Comparison of ENCODE assay signal across 1 cellular context in the genomic region with DNA sequence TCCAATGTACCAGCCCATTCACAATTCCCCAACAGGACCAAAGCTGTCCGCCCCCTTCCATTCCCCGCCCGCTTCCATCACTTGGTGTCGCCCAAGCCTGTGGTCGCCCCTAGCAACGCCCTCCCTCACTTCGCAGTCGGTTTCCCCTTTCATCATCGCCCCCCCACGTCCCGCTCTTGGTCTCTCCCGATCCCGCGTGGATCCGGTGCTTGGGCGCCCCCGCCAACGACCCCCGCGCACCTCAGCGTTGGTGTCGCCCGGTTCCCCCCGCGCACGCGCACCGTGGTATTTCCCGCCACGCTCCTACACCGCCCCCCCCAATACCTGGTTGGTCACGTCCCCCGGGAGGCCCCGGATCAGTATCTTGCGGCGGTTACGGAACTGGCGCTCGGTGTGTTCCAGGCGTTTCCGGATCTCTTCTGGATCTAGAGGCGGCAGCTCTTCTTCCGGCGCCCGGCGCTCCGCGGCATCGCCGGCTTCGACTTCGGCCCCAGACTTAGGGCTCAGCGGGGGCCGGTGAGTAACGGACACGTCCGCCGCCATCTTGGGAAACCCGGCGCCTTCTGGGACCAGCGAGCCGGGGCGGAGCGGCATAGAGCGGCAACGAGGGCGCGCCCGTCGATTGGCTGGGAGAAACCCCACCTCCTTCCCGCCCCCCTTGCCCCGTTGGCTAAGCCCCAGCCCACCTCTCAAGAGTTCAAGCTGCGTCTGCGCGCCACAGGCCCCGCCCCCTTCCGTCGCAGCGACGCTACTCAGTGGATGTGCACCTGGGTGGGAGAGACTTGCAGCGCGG.
TF ChIP-seq lines count a peak whose summit lies in the region.

A gene with protein sequence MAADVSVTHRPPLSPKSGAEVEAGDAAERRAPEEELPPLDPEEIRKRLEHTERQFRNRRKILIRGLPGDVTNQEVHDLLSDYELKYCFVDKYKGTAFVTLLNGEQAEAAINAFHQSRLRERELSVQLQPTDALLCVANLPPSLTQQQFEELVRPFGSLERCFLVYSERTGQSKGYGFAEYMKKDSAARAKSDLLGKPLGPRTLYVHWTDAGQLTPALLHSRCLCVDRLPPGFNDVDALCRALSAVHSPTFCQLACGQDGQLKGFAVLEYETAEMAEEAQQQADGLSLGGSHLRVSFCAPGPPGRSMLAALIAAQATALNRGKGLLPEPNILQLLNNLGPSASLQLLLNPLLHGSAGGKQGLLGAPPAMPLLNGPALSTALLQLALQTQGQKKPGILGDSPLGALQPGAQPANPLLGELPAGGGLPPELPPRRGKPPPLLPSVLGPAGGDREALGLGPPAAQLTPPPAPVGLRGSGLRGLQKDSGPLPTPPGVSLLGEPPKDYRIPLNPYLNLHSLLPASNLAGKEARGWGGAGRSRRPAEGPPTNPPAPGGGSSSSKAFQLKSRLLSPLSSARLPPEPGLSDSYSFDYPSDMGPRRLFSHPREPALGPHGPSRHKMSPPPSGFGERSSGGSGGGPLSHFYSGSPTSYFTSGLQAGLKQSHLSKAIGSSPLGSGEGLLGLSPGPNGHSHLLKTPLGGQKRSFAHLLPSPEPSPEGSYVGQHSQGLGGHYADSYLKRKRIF (minus strand): TSS at position 565 of the 793 bp plus-strand sequence. CDS start 22 bp downstream, at position 543.

TF ChIP-seq in HepG2, 621 proteins besides CTCF, POLR2A, EP300 and RAD21 (continued from another document and continues in another):
- TF ChIP-seq, protein P1, sequence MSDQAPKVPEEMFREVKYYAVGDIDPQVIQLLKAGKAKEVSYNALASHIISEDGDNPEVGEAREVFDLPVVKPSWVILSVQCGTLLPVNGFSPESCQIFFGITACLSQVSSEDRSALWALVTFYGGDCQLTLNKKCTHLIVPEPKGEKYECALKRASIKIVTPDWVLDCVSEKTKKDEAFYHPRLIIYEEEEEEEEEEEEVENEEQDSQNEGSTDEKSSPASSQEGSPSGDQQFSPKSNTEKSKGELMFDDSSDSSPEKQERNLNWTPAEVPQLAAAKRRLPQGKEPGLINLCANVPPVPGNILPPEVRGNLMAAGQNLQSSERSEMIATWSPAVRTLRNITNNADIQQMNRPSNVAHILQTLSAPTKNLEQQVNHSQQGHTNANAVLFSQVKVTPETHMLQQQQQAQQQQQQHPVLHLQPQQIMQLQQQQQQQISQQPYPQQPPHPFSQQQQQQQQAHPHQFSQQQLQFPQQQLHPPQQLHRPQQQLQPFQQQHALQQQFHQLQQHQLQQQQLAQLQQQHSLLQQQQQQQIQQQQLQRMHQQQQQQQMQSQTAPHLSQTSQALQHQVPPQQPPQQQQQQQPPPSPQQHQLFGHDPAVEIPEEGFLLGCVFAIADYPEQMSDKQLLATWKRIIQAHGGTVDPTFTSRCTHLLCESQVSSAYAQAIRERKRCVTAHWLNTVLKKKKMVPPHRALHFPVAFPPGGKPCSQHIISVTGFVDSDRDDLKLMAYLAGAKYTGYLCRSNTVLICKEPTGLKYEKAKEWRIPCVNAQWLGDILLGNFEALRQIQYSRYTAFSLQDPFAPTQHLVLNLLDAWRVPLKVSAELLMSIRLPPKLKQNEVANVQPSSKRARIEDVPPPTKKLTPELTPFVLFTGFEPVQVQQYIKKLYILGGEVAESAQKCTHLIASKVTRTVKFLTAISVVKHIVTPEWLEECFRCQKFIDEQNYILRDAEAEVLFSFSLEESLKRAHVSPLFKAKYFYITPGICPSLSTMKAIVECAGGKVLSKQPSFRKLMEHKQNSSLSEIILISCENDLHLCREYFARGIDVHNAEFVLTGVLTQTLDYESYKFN (CRISPR knock-in tag; conservative IDR thresholded peaks at IDR 0.05): peak; percentile 50; the same call in 1 of the 2 replicates
- TF ChIP-seq ARNT (IDR thresholded peaks at IDR 0.05): no peak
- TF ChIP-seq, protein P2, sequence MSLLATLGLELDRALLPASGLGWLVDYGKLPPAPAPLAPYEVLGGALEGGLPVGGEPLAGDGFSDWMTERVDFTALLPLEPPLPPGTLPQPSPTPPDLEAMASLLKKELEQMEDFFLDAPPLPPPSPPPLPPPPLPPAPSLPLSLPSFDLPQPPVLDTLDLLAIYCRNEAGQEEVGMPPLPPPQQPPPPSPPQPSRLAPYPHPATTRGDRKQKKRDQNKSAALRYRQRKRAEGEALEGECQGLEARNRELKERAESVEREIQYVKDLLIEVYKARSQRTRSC (CRISPR knock-in tag; IDR thresholded peaks at IDR 0.05; ENCODE audit: low read depth): no peak
- TF ChIP-seq TAF15 (IDR thresholded peaks at IDR 0.05; ENCODE audit: low read depth, low read length, poor library complexity, severe bottlenecking): no peak
- peak; percentile 71 for TF ChIP-seq RFX3 (CRISPR knock-in tag; IDR thresholded peaks at IDR 0.05)
- TF ChIP-seq JDP2 (CRISPR knock-in tag; IDR thresholded peaks at IDR 0.05; ENCODE audit: borderline replicate concordance): no peak
- TF ChIP-seq HOXD1 (CRISPR knock-in tag; IDR thresholded peaks at IDR 0.05): no peak
- TF ChIP-seq, protein P3, sequence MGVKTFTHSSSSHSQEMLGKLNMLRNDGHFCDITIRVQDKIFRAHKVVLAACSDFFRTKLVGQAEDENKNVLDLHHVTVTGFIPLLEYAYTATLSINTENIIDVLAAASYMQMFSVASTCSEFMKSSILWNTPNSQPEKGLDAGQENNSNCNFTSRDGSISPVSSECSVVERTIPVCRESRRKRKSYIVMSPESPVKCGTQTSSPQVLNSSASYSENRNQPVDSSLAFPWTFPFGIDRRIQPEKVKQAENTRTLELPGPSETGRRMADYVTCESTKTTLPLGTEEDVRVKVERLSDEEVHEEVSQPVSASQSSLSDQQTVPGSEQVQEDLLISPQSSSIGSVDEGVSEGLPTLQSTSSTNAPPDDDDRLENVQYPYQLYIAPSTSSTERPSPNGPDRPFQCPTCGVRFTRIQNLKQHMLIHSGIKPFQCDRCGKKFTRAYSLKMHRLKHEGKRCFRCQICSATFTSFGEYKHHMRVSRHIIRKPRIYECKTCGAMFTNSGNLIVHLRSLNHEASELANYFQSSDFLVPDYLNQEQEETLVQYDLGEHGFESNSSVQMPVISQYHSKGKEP (CRISPR knock-in tag; IDR thresholded peaks at IDR 0.05): 0 out of 2 replicates have a peak, but pooled peaks have one; percentile 9
- TF ChIP-seq ZNF567 (CRISPR knock-in tag; IDR thresholded peaks at IDR 0.05; ENCODE audit: borderline replicate concordance): 0 out of 2 replicates have a peak, but pooled peaks have one; percentile 6
- no peak for TF ChIP-seq CAMTA2 (CRISPR knock-in tag; IDR thresholded peaks at IDR 0.05; ENCODE audit: borderline replicate concordance)
- no peak for TF ChIP-seq EEA1 (CRISPR knock-in tag; IDR thresholded peaks at IDR 0.05; ENCODE audit: borderline replicate concordance)
- no peak for TF ChIP-seq RXRB (CRISPR knock-in tag; IDR thresholded peaks at IDR 0.05; ENCODE audit: borderline replicate concordance)
- TF ChIP-seq, protein P4, sequence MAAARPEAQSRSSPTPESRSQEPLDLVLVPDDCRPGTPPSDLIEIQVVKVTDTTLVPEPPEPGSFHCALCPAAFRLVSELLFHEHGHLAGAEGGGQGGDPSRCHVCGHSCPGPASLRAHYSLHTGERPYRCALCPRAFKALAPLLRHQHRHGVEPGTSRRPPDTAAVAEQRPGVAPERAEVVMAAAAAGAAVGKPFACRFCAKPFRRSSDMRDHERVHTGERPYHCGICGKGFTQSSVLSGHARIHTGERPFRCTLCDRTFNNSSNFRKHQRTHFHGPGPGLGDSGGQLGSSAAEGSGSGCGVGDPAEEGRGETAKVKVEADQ (CRISPR knock-in tag; IDR thresholded peaks at IDR 0.05; ENCODE audit: borderline replicate concordance): peak; percentile 27; the same call in 1 of the 2 replicates
- TF ChIP-seq NKX3-1 (CRISPR knock-in tag; IDR thresholded peaks at IDR 0.05): no peak
- 0 out of 2 replicates have a peak, but pooled peaks have one; percentile 17 for TF ChIP-seq HES4 (CRISPR knock-in tag; IDR thresholded peaks at IDR 0.05; ENCODE audit: borderline replicate concordance)
- no peak for TF ChIP-seq ZNF225 (CRISPR knock-in tag; IDR thresholded peaks at IDR 0.05)
- TF ChIP-seq CEBPG (CRISPR knock-in tag; IDR thresholded peaks at IDR 0.05): no peak
- TF ChIP-seq MTF2 (CRISPR knock-in tag; IDR thresholded peaks at IDR 0.05; ENCODE audit: borderline replicate concordance): no peak
- no peak for TF ChIP-seq RBAK (CRISPR knock-in tag; IDR thresholded peaks at IDR 0.05)
- TF ChIP-seq LCORL (IDR thresholded peaks at IDR 0.05): no peak
- TF ChIP-seq LCORL (CRISPR knock-in tag; IDR thresholded peaks at IDR 0.05): no peak; the same call in 1 of the 2 replicates
- TF ChIP-seq ZNF318 (CRISPR knock-in tag; IDR thresholded peaks at IDR 0.05): no peak
- TF ChIP-seq TOPORS (CRISPR knock-in tag; IDR thresholded peaks at IDR 0.05): no peak
- TF ChIP-seq RFX5 (IDR thresholded peaks at IDR 0.05; ENCODE audit: low read depth, low read length): no peak
- peak; percentile 29; the same call in 1 of the 2 replicates for TF ChIP-seq MIER3 (CRISPR knock-in tag; IDR thresholded peaks at IDR 0.05; ENCODE audit: borderline replicate concordance)
- no peak for TF ChIP-seq ZBTB43 (CRISPR knock-in tag; conservative IDR thresholded peaks at IDR 0.05)
- TF ChIP-seq AHR (CRISPR knock-in tag; IDR thresholded peaks at IDR 0.05): 0 out of 2 replicates have a peak, but pooled peaks have one; percentile 9
- no peak for TF ChIP-seq TBX3 (IDR thresholded peaks at IDR 0.05; ENCODE audit: borderline replicate concordance)
- TF ChIP-seq, protein P5, sequence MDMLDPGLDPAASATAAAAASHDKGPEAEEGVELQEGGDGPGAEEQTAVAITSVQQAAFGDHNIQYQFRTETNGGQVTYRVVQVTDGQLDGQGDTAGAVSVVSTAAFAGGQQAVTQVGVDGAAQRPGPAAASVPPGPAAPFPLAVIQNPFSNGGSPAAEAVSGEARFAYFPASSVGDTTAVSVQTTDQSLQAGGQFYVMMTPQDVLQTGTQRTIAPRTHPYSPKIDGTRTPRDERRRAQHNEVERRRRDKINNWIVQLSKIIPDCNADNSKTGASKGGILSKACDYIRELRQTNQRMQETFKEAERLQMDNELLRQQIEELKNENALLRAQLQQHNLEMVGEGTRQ (IDR thresholded peaks at IDR 0.05; ENCODE audit: low read depth, low read length): no peak
- TF ChIP-seq, protein P5 (CRISPR knock-in tag; IDR thresholded peaks at IDR 0.05; ENCODE audit: borderline replicate concordance): peak; percentile 25; the same call in 1 of the 2 replicates
